13 cellular contexts compared by ENCODE assay signal in genomic region chr11:2882681-2883110, GRCh38. TPM values are rescaled to one million over a fixed set of nuclear protein-coding genes. Genes with fewer than 3 reads are reported as not detected.
DNase-seq lines count a peak whose midpoint lies in the region; ATAC-seq and TF ChIP-seq lines count a peak whose summit lies in the region.
"Had no signal": no experiment of that assay in that cellular context is flagged by ENCODE, and none has a peak within 500 bp of the region (broad histone marks: within the 10 kb centered on the region; RNA-seq: fewer than 3 reads in every experiment).

No MANE protein-coding gene starts in this region.

- no peaks in the 10 kb centered on the region for H4K20me1 ChIP-seq in neural cell (ENCODE audit: insufficient read depth)

- H3K27ac ChIP-seq in right atrium auricular region: no peak overlapping the region
- no peak overlapping the region for H3K27ac ChIP-seq in neural cell (ENCODE audit: low read length)
- H3K27ac ChIP-seq in upper lobe of right lung: no peak overlapping the region
- H3K27ac ChIP-seq in prostate gland: no peak overlapping the region
- H3K27ac ChIP-seq: cardiac muscle cell, skin epidermis had no signal

- H3K9me2 ChIP-seq in neural cell (ENCODE audit: insufficient read depth, low read length): no peaks in the 10 kb centered on the region

- DNase-seq in Right ventricle myocardium inferior (ENCODE audit: missing footprints) (peak; percentile 20), right atrium auricular region (ENCODE audit: low spot score) (no peak), upper lobe of right lung (no peak), AG20443 (ENCODE audit: low spot score) (no peak), prostate gland (ENCODE audit: low spot score) (no peak)
- no peak for DNase-seq in effector memory CD8-positive, alpha-beta T cell
- DNase-seq: activated CD8-positive, alpha-beta memory T cell treated with anti-CD3 and anti-CD28 coated beads, Interleukin-2, amount 50 U/mL, for 48 hours; NCI-H187 treated with DMSO at 0.1 percent for 48 hours had no signal

- 76% methylated on average over 4 of the region's 5 CpGs for WGBS in prostate gland

- ATAC-seq in Right ventricle myocardium inferior (no peak), upper lobe of right lung (no peak), GM19328 (IDR thresholded peaks at IDR 0.05; ENCODE audit: unreplicated experiment) (no peak)
- no peak for ATAC-seq in effector memory CD8-positive, alpha-beta T cell (replicated peaks)

- peak overlapping the region in 1 of 2 donors; percentile 86 for H3K4me3 ChIP-seq in right atrium auricular region
- H3K4me3 ChIP-seq in neural cell (ENCODE audit: low read length): peak overlapping the region; percentile 69
- H3K4me3 ChIP-seq in upper lobe of right lung: peak overlapping the region; percentile 70
- no peak overlapping the region for H3K4me3 ChIP-seq in prostate gland

- no peak overlapping the region for H2AFZ ChIP-seq in neural cell (ENCODE audit: low read depth, low read length)

- H3K4me3 Mint-ChIP-seq in effector memory CD8-positive, alpha-beta T cell: peak overlapping the region; percentile 71 to 76

- TF ChIP-seq CTCF in right atrium auricular region (IDR thresholded peaks at IDR 0.05) (no peak), neural cell (IDR thresholded peaks at IDR 0.05; ENCODE audit: poor library complexity, severe bottlenecking) (no peak), upper lobe of right lung (IDR thresholded peaks at IDR 0.05) (no peak), prostate gland (IDR thresholded peaks at IDR 0.05) (no peak)

- intact Hi-C loops in Right ventricle myocardium inferior (cut with DNase I): loop anchor here (5.0 kb wide), 1 partner anchor 70 kb away; no protein-coding TSS in a partner anchor
- intact Hi-C loops in upper lobe of right lung (cut with DNase I): loop anchor here (10.0 kb wide), 1 partner anchor 78 kb away; no protein-coding TSS in a partner anchor
- intact Hi-C loops in prostate gland (cut with DNase I): loop anchor here (5.0 to 10.0 kb wide), 2 partner anchors 105 to 1118 kb away; partner anchors contain the start of gene CTSD

- no peak overlapping the region for H3K4me2 ChIP-seq in neural cell (ENCODE audit: low read length)

- H3K36me3 Mint-ChIP-seq in effector memory CD8-positive, alpha-beta T cell (ENCODE audit: insufficient read depth): peaks cover 13% of the 10 kb centered on the region
- H3K36me3 Mint-ChIP-seq: IgD-negative memory B cell had no signal

- peaks cover 4% of the 10 kb centered on the region for H3K36me3 ChIP-seq in right atrium auricular region
- no peaks in the 10 kb centered on the region for H3K36me3 ChIP-seq in neural cell (ENCODE audit: insufficient read depth, low read length)
- no peaks in the 10 kb centered on the region for H3K36me3 ChIP-seq in upper lobe of right lung
- no peaks in the 10 kb centered on the region for H3K36me3 ChIP-seq in prostate gland
- H3K36me3 ChIP-seq: cardiac muscle cell had no signal

- no peak for TF ChIP-seq EP300 in neural cell (conservative IDR thresholded peaks at IDR 0.05; ENCODE audit: poor library complexity, severe bottlenecking)

- no peaks in the 10 kb centered on the region for H3K9me3 ChIP-seq in right atrium auricular region
- H3K9me3 ChIP-seq in neural cell (ENCODE audit: low read length): no peaks in the 10 kb centered on the region
- H3K9me3 ChIP-seq in upper lobe of right lung: no peaks in the 10 kb centered on the region
- H3K9me3 ChIP-seq in prostate gland: no peaks in the 10 kb centered on the region

- peaks cover 8 to 10% of the 10 kb centered on the region in 2 donors for H3K4me1 Mint-ChIP-seq in effector memory CD8-positive, alpha-beta T cell (ENCODE audit: low read depth in 2 of 2)

- peaks cover 10% of the 10 kb centered on the region for H3K79me2 ChIP-seq in neural cell (replicated peaks; ENCODE audit: insufficient read depth, low read length)

- H3K27me3 Mint-ChIP-seq in effector memory CD8-positive, alpha-beta T cell: peaks cover 6 to 9% of the 10 kb centered on the region in 2 donors

- H3K27ac Mint-ChIP-seq in effector memory CD8-positive, alpha-beta T cell: no peak overlapping the region

- H3F3A ChIP-seq in neural cell (ENCODE audit: insufficient read depth, low read length, poor library complexity, severe bottlenecking): no peaks in the 10 kb centered on the region

- H3K27me3 ChIP-seq in right atrium auricular region (no peaks in the 10 kb centered on the region), neural cell (ENCODE audit: insufficient read depth, low read depth, low read length) (peaks cover 5% of the 10 kb centered on the region), upper lobe of right lung (no peaks in the 10 kb centered on the region), prostate gland (replicated peaks; ENCODE audit: insufficient read depth) (no peaks in the 10 kb centered on the region)
- H3K27me3 ChIP-seq: cardiac muscle cell had no signal

- H3K9ac ChIP-seq in neural cell (ENCODE audit: low read length): no peak overlapping the region

- peaks cover 0 to 25% of the 10 kb centered on the region in 2 donors for H3K4me1 ChIP-seq in right atrium auricular region
- peaks cover 7% of the 10 kb centered on the region for H3K4me1 ChIP-seq in upper lobe of right lung
- H3K4me1 ChIP-seq in prostate gland (replicated peaks): no peaks in the 10 kb centered on the region

- H3K9me3 Mint-ChIP-seq in effector memory CD8-positive, alpha-beta T cell: no peaks in the 10 kb centered on the region

- TF ChIP-seq RAD21 in neural cell (conservative IDR thresholded peaks at IDR 0.05): no peak

- TF ChIP-seq POLR2A in prostate gland (IDR thresholded peaks at IDR 0.05): no peak

TF ChIP-seq in neural cell, 6 proteins besides CTCF, POLR2A, EP300 and RAD21:
- TF ChIP-seq POLR2AphosphoS5 (IDR thresholded peaks at IDR 0.05): no peak
- TF ChIP-seq EZH2 (IDR thresholded peaks at IDR 0.05; ENCODE audit: borderline replicate concordance, insufficient read depth, low read length, poor library complexity, severe bottlenecking): no peak
- no peak for TF ChIP-seq TAF1 (IDR thresholded peaks at IDR 0.05; ENCODE audit: low read depth)
- no peak for TF ChIP-seq SMC3 (conservative IDR thresholded peaks at IDR 0.05; ENCODE audit: poor library complexity)
- TF ChIP-seq MXI1 (conservative IDR thresholded peaks at IDR 0.05; ENCODE audit: poor library complexity, severe bottlenecking): no peak
- TF ChIP-seq REST (IDR thresholded peaks at IDR 0.05; ENCODE audit: borderline replicate concordance): no peak

RNA-seq across cellular contexts. Expression of gene CDKN1C, which starts 2.9 kb away (rescaled TPM):
- total RNA-seq in Right ventricle myocardium inferior (40.0 TPM), right atrium auricular region (10 to 100 TPM; 17.2 to 28.7 TPM), upper lobe of right lung (42.1 TPM), prostate gland (10 to 100 TPM; 36.5 to 42.7 TPM)
- 36.7 and 51.2 TPM in 2 replicates for polyA plus RNA-seq in neural cell
- polyA minus RNA-seq in neural cell: 24.7 and 27.3 TPM in 2 replicates
- polyA plus RNA-seq: IgD-negative memory B cell had no signal

RNA-seq across cellular contexts. Expression of gene PHLDA2, which starts 46.5 kb away (rescaled TPM):
- total RNA-seq in Right ventricle myocardium inferior: 0.65 TPM
- total RNA-seq in right atrium auricular region: 1 to 10 TPM; 1.8 to 2.6 TPM
- polyA plus RNA-seq in neural cell: not detected in 2 replicates
- not detected in 2 replicates for polyA minus RNA-seq in neural cell
- 15.5 TPM for total RNA-seq in upper lobe of right lung
- total RNA-seq in prostate gland: 10 to 100 TPM; 12.4 to 20.4 TPM
- polyA plus RNA-seq: IgD-negative memory B cell had no signal

Comparison
In these comparisons a context has a peak if more than half of its experiments do, and no peak if none do; other contexts are left out.
1. H3K4me3 ChIP-seq: peak in neural cell (single experiment) and upper lobe of right lung (single experiment); none in prostate gland (0 of 2).